14 cellular contexts compared by ENCODE assay signal in genomic region chr15:99432271-99433025, GRCh38.
DNase-seq lines count a peak whose midpoint lies in the region; ATAC-seq and TF ChIP-seq lines count a peak whose summit lies in the region.
"Had no signal": no experiment of that assay in that cellular context is flagged by ENCODE, and none has a peak within 500 bp of the region (broad histone marks: within the 10 kb centered on the region; RNA-seq: fewer than 3 reads in every experiment).

No MANE protein-coding gene starts in this region.

- peak overlapping the region; percentile 50 to 77 for H3K18ac ChIP-seq in mesenchymal stem cell (ENCODE audit: low read depth in 1 of 2, low read length in 2 of 2)

- CTCF ChIA-PET in MCF 10A (lab: Yijun Ruan, JAX) = interaction anchor here (0.6 to 1.4 kb wide), 3 partner anchors 23 to 275 kb away, joined by 4 to 6 read pairs (median 5); no protein-coding TSS in a partner anchor

- H3K27ac Mint-ChIP-seq in activated T-cell treated with anti-CD3 and anti-CD28 coated beads, Interleukin-2, amount 50 U/mL, for 24 hours = peak overlapping the region; percentile 69
- peak overlapping the region; percentile 57 for H3K27ac Mint-ChIP-seq in MCF 10A (ENCODE audit: low read depth, unreplicated experiment)

- H3K9me3 Mint-ChIP-seq in activated T-cell treated with anti-CD3 and anti-CD28 coated beads, Interleukin-2, amount 50 U/mL, for 24 hours = no peaks in the 10 kb centered on the region
- H3K9me3 Mint-ChIP-seq in activated T-cell treated with anti-CD3 and anti-CD28 coated beads, Interleukin-2, amount 50 U/mL, for 4 hours = no peaks in the 10 kb centered on the region
- H3K9me3 Mint-ChIP-seq in MCF 10A (ENCODE audit: unreplicated experiment) = no peaks in the 10 kb centered on the region
- H3K9me3 Mint-ChIP-seq: brain had no signal

- 93% methylated on average over 15 of the region's 15 CpGs for WGBS in mesenchymal stem cell

- no peak overlapping the region for H3K9ac ChIP-seq in mesenchymal stem cell (ENCODE audit: low read length)

- no peak overlapping the region for H3K23ac ChIP-seq in mesenchymal stem cell (ENCODE audit: low read length in 2 of 2)

- no peak overlapping the region for H3K4me3 Mint-ChIP-seq in activated T-cell treated with anti-CD3 and anti-CD28 coated beads, Interleukin-2, amount 50 U/mL, for 24 hours
- no peak overlapping the region for H3K4me3 Mint-ChIP-seq in activated T-cell treated with anti-CD3 and anti-CD28 coated beads, Interleukin-2, amount 50 U/mL, for 4 hours
- no peak overlapping the region for H3K4me3 Mint-ChIP-seq in MCF 10A (ENCODE audit: unreplicated experiment)
- H3K4me3 Mint-ChIP-seq: brain had no signal

- H2AFZ ChIP-seq in mesenchymal stem cell (ENCODE audit: low read depth, low read length) = no peak overlapping the region

- H3K36me3 Mint-ChIP-seq in activated T-cell treated with anti-CD3 and anti-CD28 coated beads, Interleukin-2, amount 50 U/mL, for 24 hours (ENCODE audit: low read depth) = no peaks in the 10 kb centered on the region
- H3K36me3 Mint-ChIP-seq in activated T-cell treated with anti-CD3 and anti-CD28 coated beads, Interleukin-2, amount 50 U/mL, for 4 hours (ENCODE audit: insufficient read depth) = no peaks in the 10 kb centered on the region
- H3K36me3 Mint-ChIP-seq in MCF 10A (ENCODE audit: insufficient read depth, unreplicated experiment) = no peaks in the 10 kb centered on the region
- H3K36me3 Mint-ChIP-seq: brain had no signal

- H4K8ac ChIP-seq in mesenchymal stem cell (ENCODE audit: low read length) = peak overlapping the region; percentile 83

- intact Hi-C loops in MCF 10A (cut with micrococcal nuclease) = no loop called here
- intact Hi-C loops in tibial artery (cut with DNase I; ENCODE audit: low total_unique reads) = loop anchor here (10.0 kb wide), 1 partner anchor 132 kb away; the partner anchor contains the start of gene MEF2A

- H2BK15ac ChIP-seq in mesenchymal stem cell (ENCODE audit: low read depth, poor library complexity, severe bottlenecking) = peak overlapping the region; percentile 94

- H3K27me3 Mint-ChIP-seq in activated T-cell treated with anti-CD3 and anti-CD28 coated beads, Interleukin-2, amount 50 U/mL, for 24 hours = no peaks in the 10 kb centered on the region
- H3K27me3 Mint-ChIP-seq in activated T-cell treated with anti-CD3 and anti-CD28 coated beads, Interleukin-2, amount 50 U/mL, for 4 hours (ENCODE audit: low read depth) = peaks cover 2% of the 10 kb centered on the region
- H3K27me3 Mint-ChIP-seq in MCF 10A (ENCODE audit: insufficient read depth, unreplicated experiment) = no peaks in the 10 kb centered on the region

- H3K27ac ChIP-seq in mesenchymal stem cell (ENCODE audit: low read length, poor library complexity, severe bottlenecking) = no peak overlapping the region
- H3K27ac ChIP-seq in tibial artery = no peak overlapping the region

- H2BK120ac ChIP-seq in mesenchymal stem cell (ENCODE audit: low read depth, low read length) = peak overlapping the region; percentile 69

- peak overlapping the region; percentile 49 to 68 for H2BK12ac ChIP-seq in mesenchymal stem cell (ENCODE audit: low read length in 2 of 2)

- H3K4me2 ChIP-seq in mesenchymal stem cell (ENCODE audit: low read length, poor library complexity, severe bottlenecking) = no peak overlapping the region

- H3K27me3 ChIP-seq in mesenchymal stem cell (ENCODE audit: control insufficient read depth in 1 of 2, insufficient read depth in 1 of 2, low read length in 2 of 2) (peaks cover 0 to 6% of the 10 kb centered on the region in 2 experiments), tibial artery (no peaks in the 10 kb centered on the region)

- no peaks in the 10 kb centered on the region for H3K36me3 ChIP-seq in mesenchymal stem cell (ENCODE audit: control insufficient read depth in 1 of 2, insufficient read depth in 2 of 2, low read depth in 1 of 2, low read length in 2 of 2)
- H3K36me3 ChIP-seq in tibial artery = no peaks in the 10 kb centered on the region

- H4K91ac ChIP-seq in mesenchymal stem cell (ENCODE audit: low read length) = peak overlapping the region; percentile 79

- H3K4me1 ChIP-seq in mesenchymal stem cell (ENCODE audit: control insufficient read depth, insufficient read depth, low read depth, low read length) (peaks cover 9% of the 10 kb centered on the region), tibial artery (peaks cover 0 to 35% (median 17%) of the 10 kb centered on the region in 4 donors)

- H3K4me1 Mint-ChIP-seq in activated T-cell treated with anti-CD3 and anti-CD28 coated beads, Interleukin-2, amount 50 U/mL, for 24 hours (ENCODE audit: low read depth) = peaks cover 51% of the 10 kb centered on the region
- peaks cover 39% of the 10 kb centered on the region for H3K4me1 Mint-ChIP-seq in activated T-cell treated with anti-CD3 and anti-CD28 coated beads, Interleukin-2, amount 50 U/mL, for 4 hours (ENCODE audit: low read depth)
- H3K4me1 Mint-ChIP-seq in MCF 10A (ENCODE audit: insufficient read depth, unreplicated experiment) = peaks cover 23% of the 10 kb centered on the region

- POLR2A ChIA-PET in MCF 10A (lab: Yijun Ruan, JAX) = interaction anchor here (1.2 to 3.0 kb wide), 2 partner anchors 10 to 19 kb away, joined by 3 to 15 read pairs; no protein-coding TSS in a partner anchor

- H3K4me3 ChIP-seq in mesenchymal stem cell (ENCODE audit: insufficient read depth in 1 of 2, low read depth in 1 of 2, low read length in 2 of 2) (peak overlapping the region in 1 of 2 experiments; percentile 9), tibial artery (no peak overlapping the region)

- H3K14ac ChIP-seq in mesenchymal stem cell (ENCODE audit: low read length in 2 of 2) = peak overlapping the region in 1 of 2 experiments; percentile 51

- H3K4ac ChIP-seq in mesenchymal stem cell (ENCODE audit: low read depth in 1 of 2, low read length in 2 of 2) = peak overlapping the region; percentile 42 to 43

- DNase-seq in activated T-cell treated with anti-CD3 and anti-CD28 coated beads, Interleukin-2, amount 50 U/mL, for 24 hours = peak; percentile 38
- DNase-seq in activated T-cell treated with anti-CD3 and anti-CD28 coated beads, Interleukin-2, amount 50 U/mL, for 4 hours = no peak
- no peak for DNase-seq in MCF 10A (ENCODE audit: unreplicated experiment)
- DNase-seq in mesenchymal stem cell = no peak
- DNase-seq in tibial artery = peak; percentile 14 to 56
- DNase-seq in germinal center (ENCODE audit: low spot score) = no peak
- no peak for DNase-seq in C1 segment of cervical spinal cord (lab: John Stamatoyannopoulos, UW)
- DNase-seq: activated T-cell treated with anti-CD3 and anti-CD28 coated beads for 4 hours, DND-41, NCI-H187 treated with DMSO at 0.1 percent for 48 hours, NCI-H748 treated with DMSO at 0.1 percent for 48 hours, SHP77 treated with DMSO at 0.1 percent for 48 hours had no signal

- BruUV-seq in MCF 10A (replicated peaks; lab: Mats Ljungman, UMichigan) = no TSS peak

- TF ChIP-seq CTCF in MCF 10A (IDR thresholded peaks at IDR 0.05; ENCODE audit: unreplicated experiment) (no peak), tibial artery (IDR thresholded peaks at IDR 0.05) (no peak)

- H2AK5ac ChIP-seq in mesenchymal stem cell (ENCODE audit: low read length, severe bottlenecking) = no peak overlapping the region

- no peak overlapping the region for H2BK5ac ChIP-seq in mesenchymal stem cell (ENCODE audit: low read depth, low read length, poor library complexity, severe bottlenecking)

- H3K9me3 ChIP-seq in mesenchymal stem cell (ENCODE audit: control insufficient read depth, low read length) = no peaks in the 10 kb centered on the region
- no peaks in the 10 kb centered on the region for H3K9me3 ChIP-seq in tibial artery

- ATAC-seq in activated T-cell treated with anti-CD3 and anti-CD28 coated beads, Interleukin-2, amount 50 U/mL, for 4 hours = no peak
- ATAC-seq in GM19463 (IDR thresholded peaks at IDR 0.05; ENCODE audit: unreplicated experiment) = no peak

- no peaks in the 10 kb centered on the region for H3K79me1 ChIP-seq in mesenchymal stem cell (replicated peaks; ENCODE audit: low read length, poor library complexity, severe bottlenecking)

Comparison
In these comparisons a context has a peak if more than half of its experiments do, and no peak if none do; other contexts are left out.
1. DNase-seq: peak in activated T-cell treated with anti-CD3 and anti-CD28 coated beads, Interleukin-2, amount 50 U/mL, for 24 hours (single experiment) and tibial artery (2 of 2); none in activated T-cell treated with anti-CD3 and anti-CD28 coated beads, Interleukin-2, amount 50 U/mL, for 4 hours (single experiment), MCF 10A (single experiment), mesenchymal stem cell (single experiment), germinal center (single experiment) and C1 segment of cervical spinal cord (0 of 14).